1 cellular context compared by ENCODE assay signal in the genomic region with DNA sequence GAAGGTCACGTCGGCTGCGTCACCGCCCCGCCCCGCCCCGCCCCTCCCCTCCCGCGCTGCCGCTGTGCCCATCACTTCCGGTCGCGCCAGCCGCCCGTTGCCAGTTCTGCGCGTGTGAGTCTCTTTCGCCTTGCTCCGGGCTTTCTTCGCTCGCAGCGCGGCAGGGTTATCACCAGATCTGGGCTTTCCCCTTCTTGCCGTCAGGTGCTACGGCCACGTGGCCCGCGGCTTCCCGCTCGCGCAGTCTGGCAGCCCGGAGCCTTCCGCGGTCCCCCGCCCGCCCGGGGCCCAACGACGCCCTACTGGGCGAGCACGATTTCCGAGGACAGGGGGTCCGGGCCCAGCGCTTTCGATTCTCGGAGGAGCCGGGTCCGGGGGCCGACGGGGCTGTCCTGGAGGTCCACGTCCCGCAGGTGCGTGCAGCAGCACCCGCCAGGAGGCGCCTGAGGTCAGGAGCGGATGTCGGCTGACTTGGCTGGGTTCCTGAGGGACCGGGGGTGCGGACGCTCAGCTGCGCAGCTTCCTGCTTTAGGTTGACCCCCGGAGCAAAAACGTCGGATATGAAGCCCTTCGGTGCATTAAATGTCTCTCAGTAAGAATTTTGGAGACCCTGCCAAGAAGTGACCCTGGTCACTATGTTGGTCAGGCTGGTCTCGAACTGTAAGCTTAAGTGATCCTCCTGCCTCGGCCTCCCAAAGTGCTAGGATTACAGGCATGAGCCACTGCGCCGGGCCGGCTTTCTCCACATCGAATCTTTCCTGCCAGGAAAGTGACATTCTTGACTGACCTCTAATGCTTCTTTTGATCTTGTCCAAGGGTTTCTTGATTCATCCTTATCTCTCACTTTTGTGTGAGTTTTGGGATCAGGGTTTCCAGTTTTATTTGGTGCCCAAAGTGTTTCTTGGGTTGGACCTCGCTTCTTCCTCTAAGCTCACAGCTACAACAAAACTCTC.
A peak's percentile ranks its signal among the peaks of the same experiment; 100 is the strongest.
TF ChIP-seq lines count a peak whose summit lies in the region.

TSS of gene METTL23 (plus strand) at position 74 of the 953 bp plus-strand sequence. CDS start 2,872 bp downstream, outside the sequence.

TF ChIP-seq in GM12878, 131 proteins besides CTCF, POLR2A, EP300 and RAD21 (continued from another document and continues in another):
- TF ChIP-seq, protein P1, sequence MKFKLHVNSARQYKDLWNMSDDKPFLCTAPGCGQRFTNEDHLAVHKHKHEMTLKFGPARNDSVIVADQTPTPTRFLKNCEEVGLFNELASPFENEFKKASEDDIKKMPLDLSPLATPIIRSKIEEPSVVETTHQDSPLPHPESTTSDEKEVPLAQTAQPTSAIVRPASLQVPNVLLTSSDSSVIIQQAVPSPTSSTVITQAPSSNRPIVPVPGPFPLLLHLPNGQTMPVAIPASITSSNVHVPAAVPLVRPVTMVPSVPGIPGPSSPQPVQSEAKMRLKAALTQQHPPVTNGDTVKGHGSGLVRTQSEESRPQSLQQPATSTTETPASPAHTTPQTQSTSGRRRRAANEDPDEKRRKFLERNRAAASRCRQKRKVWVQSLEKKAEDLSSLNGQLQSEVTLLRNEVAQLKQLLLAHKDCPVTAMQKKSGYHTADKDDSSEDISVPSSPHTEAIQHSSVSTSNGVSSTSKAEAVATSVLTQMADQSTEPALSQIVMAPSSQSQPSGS (IDR thresholded peaks at IDR 0.05; ENCODE audit: low read length), result no peak
- TF ChIP-seq SIX5 (IDR thresholded peaks at IDR 0.05; ENCODE audit: low read depth, low read length, severe bottlenecking) (no peak), YY1 (IDR thresholded peaks at IDR 0.05; ENCODE audit: low read depth, low read length) (no peak; the same call in 1 of the 2 replicates), RCOR1 (conservative IDR thresholded peaks at IDR 0.05; ENCODE audit: low read depth, low read length) (0 out of 2 replicates have a peak, but pooled peaks have one; percentile 35), RUNX3 (IDR thresholded peaks at IDR 0.05; ENCODE audit: low read length) (peak; percentile 62; the same call in 1 of the 2 replicates), ZBTB4 (CRISPR knock-in tag; IDR thresholded peaks at IDR 0.05) (no peak), WRNIP1 (IDR thresholded peaks at IDR 0.05; ENCODE audit: borderline replicate concordance, low read depth, low read length) (no peak), EED (IDR thresholded peaks at IDR 0.05; ENCODE audit: low read depth) (peak; percentile 17; the same call in 1 of the 2 replicates), E2F8 (IDR thresholded peaks at IDR 0.05; ENCODE audit: low read depth, partially characterized antibody) (no peak), SREBF2 (IDR thresholded peaks at IDR 0.05; ENCODE audit: low read length) (no peak), SMAD5 (IDR thresholded peaks at IDR 0.05; ENCODE audit: low read depth) (no peak), KLF5 (IDR thresholded peaks at IDR 0.05; ENCODE audit: partially characterized antibody) (no peak), POU2F2 (IDR thresholded peaks at IDR 0.05; ENCODE audit: borderline replicate concordance, low read depth, low read length) (no peak), SRF (IDR thresholded peaks at IDR 0.05; ENCODE audit: low read depth in 2 of 2, low read length in 2 of 2) (no peak), USF2 (IDR thresholded peaks at IDR 0.05; ENCODE audit: borderline replicate concordance, low read depth, low read length) (peak; percentile 75), GATAD2B (conservative IDR thresholded peaks at IDR 0.05; ENCODE audit: low read depth) (peak; percentile 45; the same call in 1 of the 2 replicates), POLR2AphosphoS5 (IDR thresholded peaks at IDR 0.05; ENCODE audit: low read length) (peak; percentile 83; the same call in 1 of the 2 replicates), BRCA1 (IDR thresholded peaks at IDR 0.05; ENCODE audit: low read depth, low read length) (no peak), ZBTB40 (IDR thresholded peaks at IDR 0.05; ENCODE audit: borderline replicate concordance) (peak; percentile 59; the same call in 1 of the 2 replicates), E4F1 (IDR thresholded peaks at IDR 0.05; ENCODE audit: borderline replicate concordance, partially characterized antibody) (no peak), PAX5 (IDR thresholded peaks at IDR 0.05; ENCODE audit: borderline replicate concordance, low read depth, low read length) (peak; percentile 8; the same call in 1 of the 2 replicates), SIN3A (IDR thresholded peaks at IDR 0.05; ENCODE audit: low read depth, low read length) (peak; percentile 49), IKZF1 (conservative IDR thresholded peaks at IDR 0.05) (peak; percentile 54; the same call in 1 of the 2 replicates), RELA (IDR thresholded peaks at IDR 0.05; ENCODE audit: borderline replicate concordance, partially characterized antibody) (peak; percentile 72), TBL1XR1 (IDR thresholded peaks at IDR 0.05; ENCODE audit: low read depth, low read length) (no peak; the same call in 1 of the 2 replicates), E2F4 (IDR thresholded peaks at IDR 0.05; ENCODE audit: low read depth, low read length) (no peak), ZNF207 (IDR thresholded peaks at IDR 0.05; ENCODE audit: borderline replicate concordance) (peak; percentile 74; the same call in 1 of the 2 replicates)
- TF ChIP-seq, protein P2, sequence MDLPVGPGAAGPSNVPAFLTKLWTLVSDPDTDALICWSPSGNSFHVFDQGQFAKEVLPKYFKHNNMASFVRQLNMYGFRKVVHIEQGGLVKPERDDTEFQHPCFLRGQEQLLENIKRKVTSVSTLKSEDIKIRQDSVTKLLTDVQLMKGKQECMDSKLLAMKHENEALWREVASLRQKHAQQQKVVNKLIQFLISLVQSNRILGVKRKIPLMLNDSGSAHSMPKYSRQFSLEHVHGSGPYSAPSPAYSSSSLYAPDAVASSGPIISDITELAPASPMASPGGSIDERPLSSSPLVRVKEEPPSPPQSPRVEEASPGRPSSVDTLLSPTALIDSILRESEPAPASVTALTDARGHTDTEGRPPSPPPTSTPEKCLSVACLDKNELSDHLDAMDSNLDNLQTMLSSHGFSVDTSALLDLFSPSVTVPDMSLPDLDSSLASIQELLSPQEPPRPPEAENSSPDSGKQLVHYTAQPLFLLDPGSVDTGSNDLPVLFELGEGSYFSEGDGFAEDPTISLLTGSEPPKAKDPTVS (IDR thresholded peaks at IDR 0.05; ENCODE audit: low read depth, low read length), result no peak
- TF ChIP-seq, protein P3, sequence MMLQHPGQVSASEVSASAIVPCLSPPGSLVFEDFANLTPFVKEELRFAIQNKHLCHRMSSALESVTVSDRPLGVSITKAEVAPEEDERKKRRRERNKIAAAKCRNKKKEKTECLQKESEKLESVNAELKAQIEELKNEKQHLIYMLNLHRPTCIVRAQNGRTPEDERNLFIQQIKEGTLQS (IDR thresholded peaks at IDR 0.05; ENCODE audit: borderline replicate concordance, extremely low read depth, low read depth, low read length), result peak; percentile 3; the same call in 1 of the 2 replicates
- TF ChIP-seq, protein P4, sequence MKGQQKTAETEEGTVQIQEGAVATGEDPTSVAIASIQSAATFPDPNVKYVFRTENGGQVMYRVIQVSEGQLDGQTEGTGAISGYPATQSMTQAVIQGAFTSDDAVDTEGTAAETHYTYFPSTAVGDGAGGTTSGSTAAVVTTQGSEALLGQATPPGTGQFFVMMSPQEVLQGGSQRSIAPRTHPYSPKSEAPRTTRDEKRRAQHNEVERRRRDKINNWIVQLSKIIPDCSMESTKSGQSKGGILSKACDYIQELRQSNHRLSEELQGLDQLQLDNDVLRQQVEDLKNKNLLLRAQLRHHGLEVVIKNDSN (IDR thresholded peaks at IDR 0.05; ENCODE audit: borderline replicate concordance, extremely low read length, insufficient read depth, low read depth, low read length), result peak; percentile 84
